In the genomic region with DNA sequence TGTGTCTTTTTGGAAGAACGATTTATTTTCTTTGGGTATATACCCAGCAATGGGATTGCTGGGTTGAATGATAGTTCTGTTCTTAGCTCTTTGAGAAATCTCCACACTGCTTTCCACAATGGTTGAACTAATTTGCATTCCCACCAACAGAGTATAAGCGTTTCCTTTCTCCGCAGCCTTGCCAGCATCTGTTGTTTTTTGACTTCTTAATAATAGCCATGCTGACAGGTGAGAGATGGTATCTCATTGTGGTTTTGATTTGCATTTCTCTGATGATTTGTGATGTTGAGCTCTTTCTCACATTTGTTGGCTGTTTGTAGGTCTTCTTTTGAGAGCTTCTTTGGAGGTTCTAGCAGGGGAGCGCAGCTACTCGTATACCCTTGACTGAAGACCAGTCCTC, we compare ENCODE assay signal across 21 cellular contexts.
"Had no signal": no experiment of that assay in that cellular context is flagged by ENCODE, and none has a peak within 500 bp of the region (broad histone marks: within the 10 kb centered on the region; RNA-seq: fewer than 3 reads in every experiment).

No MANE protein-coding gene starts in this region.

- H3K27ac Mint-ChIP-seq: activated CD4-positive, alpha-beta T cell treated with anti-CD3 and anti-CD28 coated beads, Interleukin-2, amount 10 ng/mL, durations not matched to agents 7 days and 5 days; activated naive CD4-positive, alpha-beta T cell treated with anti-CD3 and anti-CD28 coated beads, Interleukin-2, amount 50 U/mL, for 24 hours; mesothelial cell of epicardium; type B pancreatic cell had no signal

- H3K4me3 ChIP-seq: colonic mucosa, esophagus muscularis mucosa, lung, prostate gland, skin epidermis, suprapubic skin had no signal

- H3K4me1 Mint-ChIP-seq: mesothelial cell of epicardium, nephron progenitor cell had no signal

- H3K36me3 Mint-ChIP-seq: activated naive CD4-positive, alpha-beta T cell treated with anti-CD3 and anti-CD28 coated beads, Interleukin-2, amount 50 U/mL, for 24 hours; mesothelial cell of epicardium; type B pancreatic cell had no signal

- H3K27me3 ChIP-seq: colonic mucosa, esophagus muscularis mucosa, suprapubic skin had no signal

- H3K36me3 ChIP-seq: colonic mucosa, esophagus muscularis mucosa, prostate gland, suprapubic skin had no signal

- H3K9me3 Mint-ChIP-seq: activated naive CD4-positive, alpha-beta T cell treated with anti-CD3 and anti-CD28 coated beads, Interleukin-2, amount 50 U/mL, for 24 hours; type B pancreatic cell had no signal

- DNase-seq: activated CD4-positive, alpha-beta T cell treated with anti-CD3 and anti-CD28 coated beads, Interleukin-2, amount 10 ng/mL, durations not matched to agents 7 days and 5 days; activated CD4-positive, CD25-positive, alpha-beta regulatory T cell; activated effector memory CD4-positive, alpha-beta T cell treated with anti-CD3 and anti-CD28 coated beads, Interleukin-2, amount 50 U/mL, for 16 hours; activated T-cell treated with anti-CD3 and anti-CD28 coated beads for 4 hours; amniotic stem cell; colonic mucosa; left colon; nephron progenitor cell; right cardiac atrium; stimulated activated CD4-positive, alpha-beta T cell treated with anti-CD3 and anti-CD28 coated beads, Interleukin-15, amount 100 ng/mL, for 24 hours; stimulated activated CD4-positive, alpha-beta T cell treated with anti-CD3 and anti-CD28 coated beads, Interleukin-4, amount 100 ng/mL, for 4 hours; stimulated activated CD8-positive, alpha-beta memory T cell treated with anti-CD3 and anti-CD28 coated beads, Interleukin-4, amount 100 ng/mL, for 48 hours; stimulated activated naive CD8-positive, alpha-beta T cell treated with anti-CD3 and anti-CD28 coated beads, Interleukin-15, Interleukin-2, amounts not matched to agents 100 U/mL and 50 U/mL, for 24 hours had no signal

- H3K4me1 ChIP-seq: colonic mucosa, esophagus muscularis mucosa, prostate gland, suprapubic skin had no signal

- H3K27ac ChIP-seq: colonic mucosa, esophagus muscularis mucosa, prostate gland, suprapubic skin had no signal

- H3K9me3 ChIP-seq: colonic mucosa, prostate gland, suprapubic skin had no signal

- H3K4me3 Mint-ChIP-seq: activated CD4-positive, alpha-beta T cell treated with anti-CD3 and anti-CD28 coated beads, Interleukin-2, amount 10 ng/mL, durations not matched to agents 7 days and 5 days; activated naive CD4-positive, alpha-beta T cell treated with anti-CD3 and anti-CD28 coated beads, Interleukin-2, amount 50 U/mL, for 24 hours; mesothelial cell of epicardium; nephron progenitor cell; type B pancreatic cell had no signal

- ATAC-seq: left colon; right cardiac atrium; stimulated activated naive CD8-positive, alpha-beta T cell treated with anti-CD3 and anti-CD28 coated beads, Interleukin-15, Interleukin-2, amounts not matched to agents 100 U/mL and 50 U/mL, for 24 hours had no signal

- H3K27me3 Mint-ChIP-seq: activated naive CD4-positive, alpha-beta T cell treated with anti-CD3 and anti-CD28 coated beads, Interleukin-2, amount 50 U/mL, for 24 hours; type B pancreatic cell had no signal
